Comparison of ENCODE assay signal across 17 cellular contexts in the genomic region with DNA sequence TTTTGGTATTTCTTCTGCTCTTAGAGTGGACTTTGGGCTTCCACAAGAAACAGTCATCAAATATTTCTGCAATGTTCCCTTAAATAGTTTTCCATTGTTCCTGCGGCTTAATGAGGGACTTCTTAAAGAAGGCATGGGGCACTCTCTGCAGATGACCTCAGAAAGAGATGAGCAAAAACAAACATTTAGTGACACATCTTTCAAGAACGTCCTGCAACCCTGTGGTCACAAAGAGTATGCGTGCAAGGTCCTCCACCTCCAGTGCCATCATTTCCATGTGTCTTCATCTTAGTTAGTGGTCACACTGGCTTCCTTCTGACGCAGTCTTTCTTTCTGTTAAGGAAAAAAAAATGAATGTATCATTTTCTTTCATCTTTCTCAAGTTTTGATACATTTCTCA. TPM values are rescaled to one million over a fixed set of nuclear protein-coding genes. Genes with fewer than 3 reads are reported as not detected.
DNase-seq lines count a peak whose midpoint lies in the region; ATAC-seq, FAIRE-seq and TF ChIP-seq lines count a peak whose summit lies in the region.
"Had no signal": no experiment of that assay in that cellular context is flagged by ENCODE, and none has a peak within 500 bp of the region (broad histone marks: within the 10 kb centered on the region; RNA-seq: fewer than 3 reads in every experiment).

No MANE protein-coding gene starts in this region.

- no peak overlapping the region for H3K4me3 ChIP-seq in IMR-90 (ENCODE audit: insufficient read depth, low read depth, low read length)
- no peak overlapping the region for H3K4me3 ChIP-seq in astrocyte of the spinal cord (ENCODE audit: low read depth, low read length)

- H2BK5ac ChIP-seq in IMR-90 (ENCODE audit: low read depth, low read length, poor library complexity, severe bottlenecking): peak overlapping the region; percentile 99

- peak overlapping the region; percentile 95 to 99 for H4K8ac ChIP-seq in IMR-90 (ENCODE audit: low read depth in 2 of 2, low read length in 2 of 2)

- H3K23ac ChIP-seq in IMR-90 (ENCODE audit: low read depth, low read length): peak overlapping the region; percentile 97

- no peak for TF ChIP-seq POLR2A in IMR-90 (IDR thresholded peaks at IDR 0.05; ENCODE audit: low read depth, low read length)
- no peak for TF ChIP-seq POLR2A in GM12892 (IDR thresholded peaks at IDR 0.05; ENCODE audit: low read depth, low read length)

- BruUV-seq in IMR-90 (replicated peaks; lab: Mats Ljungman, UMichigan): no TSS peak

- H3K18ac ChIP-seq in IMR-90 (ENCODE audit: low read depth, low read length): peak overlapping the region; percentile 98

- no peak for FAIRE-seq in GM12892 (lab: Jason Lieb, UNC)

- no peak; the same call in 1 of the 2 replicates for TF ChIP-seq RAD21 in IMR-90 (IDR thresholded peaks at IDR 0.05; ENCODE audit: low read length)

- H3K9me1 ChIP-seq in IMR-90 (ENCODE audit: insufficient read depth, low read length): peaks cover 23% of the 10 kb centered on the region

- no peaks in the 10 kb centered on the region for H3K27me3 ChIP-seq in IMR-90 (ENCODE audit: control insufficient read depth, insufficient read depth, low read length)

- CTCF ChIA-PET in IMR-90 (lab: Yijun Ruan, JAX): interaction anchor here (0.7 kb wide), 1 partner anchor 12 kb away, joined by 3 read pairs; no protein-coding TSS in a partner anchor

- peak overlapping the region; percentile 100 for H2BK15ac ChIP-seq in IMR-90 (ENCODE audit: low read depth, low read length)

- no peak overlapping the region for H2AFZ ChIP-seq in IMR-90 (replicated peaks; ENCODE audit: low read length, poor library complexity)

- in situ Hi-C loops in IMR-90 (cut with MboI; ENCODE audit: low sequenced_read_pairs) (loop anchor here (5.0 kb wide), 1 partner anchor 52 kb away; no protein-coding TSS in a partner anchor), astrocyte of the spinal cord (cut with HindIII; ENCODE audit: low sequenced_read_pairs) (no loop called here)

- peaks cover 17% of the 10 kb centered on the region for H3K4me1 ChIP-seq in IMR-90 (ENCODE audit: control insufficient read depth, insufficient read depth, low read length)

- intact Hi-C loops in IMR-90 (cut with micrococcal nuclease): no loop called here

- H3K56ac ChIP-seq in IMR-90 (ENCODE audit: extremely low read depth, insufficient read depth, low read length): peak overlapping the region; percentile 97

- 0 out of 2 replicates have a peak overlapping the region, but pooled peaks have one; percentile 100 for H2AK5ac ChIP-seq in IMR-90 (ENCODE audit: low read depth, low read length)

- peak overlapping the region; percentile 100 for H2BK120ac ChIP-seq in IMR-90 (ENCODE audit: low read depth, low read length)

- no peak overlapping the region for H2AK9ac ChIP-seq in IMR-90 (replicated peaks; ENCODE audit: low read depth, low read length, poor library complexity)

- no peak overlapping the region; the same call in 1 of the 2 replicates for H4K5ac ChIP-seq in IMR-90 (ENCODE audit: low read depth, low read length)

- H3K14ac ChIP-seq in IMR-90 (replicated peaks; ENCODE audit: low read depth, low read length): peak overlapping the region; percentile 100

- H3K4me2 ChIP-seq in IMR-90 (ENCODE audit: low read depth, low read length): no peak overlapping the region

- peaks cover 10% of the 10 kb centered on the region for H3K36me3 ChIP-seq in IMR-90 (ENCODE audit: control insufficient read depth, insufficient read depth, low read length)

- H4K20me1 ChIP-seq in IMR-90 (ENCODE audit: insufficient read depth, low read length): no peaks in the 10 kb centered on the region

- TF ChIP-seq CTCF in IMR-90 (conservative IDR thresholded peaks at IDR 0.05; ENCODE audit: low read depth, low read length) (no peak), astrocyte of the spinal cord (IDR thresholded peaks at IDR 0.05; ENCODE audit: low read depth, low read length) (no peak)

- dilution Hi-C loops in IMR-90 (cut with HindIII; ENCODE audit: low sequenced_read_pairs, unreplicated experiment): no loop called here

- peak overlapping the region; percentile 100 for H2BK20ac ChIP-seq in IMR-90 (ENCODE audit: low read depth, low read length)

- peaks cover 33 to 59% of the 10 kb centered on the region in 2 experiments for H3K79me1 ChIP-seq in IMR-90 (ENCODE audit: low read depth in 1 of 2, low read length in 2 of 2)

- peak overlapping the region; percentile 100 for H4K91ac ChIP-seq in IMR-90 (ENCODE audit: insufficient read depth, low read depth, low read length)

- POLR2A ChIA-PET in IMR-90 (lab: Charles Lee; ENCODE audit: unreplicated experiment): no interaction called here

- peak; percentile 87 for DNase-seq in AG20443 (ENCODE audit: low spot score)
- DNase-seq in IMR-90: peak; percentile 98
- peak; percentile 89 for DNase-seq in astrocyte of the spinal cord (ENCODE audit: low read depth, low spot score)
- peak; percentile 91 for DNase-seq in myocyte (ENCODE audit: low read depth)
- no peak for DNase-seq in D341Med (ENCODE audit: low spot score)
- no peak for DNase-seq in NOMO-1 treated with dmso at 0.1 percent for 144 hours (lab: John Stamatoyannopoulos, UW; ENCODE audit: unreplicated experiment)
- DNase-seq in GM12892 (ENCODE audit: insufficient read length): no peak
- DNase-seq: activated CD8-positive, alpha-beta memory T cell treated with anti-CD3 and anti-CD28 coated beads, Interleukin-2, amount 50 U/mL, for 48 hours; CD8-positive, alpha-beta memory T cell; effector memory CD8-positive, alpha-beta T cell; hypothalamus; NCI-H1105 treated with DMSO at 0.1 percent for 48 hours; NCI-H446 treated with DMSO at 0.1 percent for 48 hours; stimulated activated CD4-positive, alpha-beta T cell treated with anti-CD3 and anti-CD28 coated beads, Interleukin-2, amount 100 ng/mL, for 24 hours; stimulated activated naive B cell treated with anti-CD40 and anti-IgM and Interleukin-4, amounts not matched to agents 10 μg/mL and 1 μg/mL and 100 μg/mL, for 72 hours had no signal

- peak overlapping the region; percentile 100; the same call in 1 of the 2 replicates for H3K4ac ChIP-seq in IMR-90 (ENCODE audit: low read depth, low read length)

- WGBS in IMR-90 (ENCODE audit: extremely low coverage in 2 of 2, insufficient read length in 1 of 2), 2 experiments: no CpG with 5 or more reads among the region's 4 CpGs

- H3K9ac ChIP-seq in IMR-90 (ENCODE audit: low read depth, low read length): no peak overlapping the region; the same call in 1 of the 2 replicates

- H3K9me3 ChIP-seq in IMR-90 (ENCODE audit: control insufficient read depth, insufficient read depth, low read length): peaks cover 2% of the 10 kb centered on the region; the same call in 1 of the 2 replicates

- ATAC-seq in IMR-90 (ENCODE audit: low read depth) (peak; percentile 87), HG03439 (IDR thresholded peaks at IDR 0.05; ENCODE audit: unreplicated experiment) (no peak)
- ATAC-seq: effector memory CD8-positive, alpha-beta T cell; stimulated activated naive B cell treated with anti-CD40 and anti-IgM and Interleukin-4, amounts not matched to agents 10 μg/mL and 1 μg/mL and 100 μg/mL, for 72 hours had no signal

- H3K27ac ChIP-seq in IMR-90 (ENCODE audit: insufficient read depth, low read length): peak overlapping the region; percentile 84
- H3K27ac ChIP-seq: VCaP had no signal

TF ChIP-seq in IMR-90, 13 proteins besides CTCF, POLR2A, EP300 and RAD21:
- TF ChIP-seq BHLHE40 (IDR thresholded peaks at IDR 0.05; ENCODE audit: low read depth, low read length): peak; percentile 86
- no peak for TF ChIP-seq RFX5 (IDR thresholded peaks at IDR 0.05; ENCODE audit: low read depth, low read length)
- TF ChIP-seq, protein P1, sequence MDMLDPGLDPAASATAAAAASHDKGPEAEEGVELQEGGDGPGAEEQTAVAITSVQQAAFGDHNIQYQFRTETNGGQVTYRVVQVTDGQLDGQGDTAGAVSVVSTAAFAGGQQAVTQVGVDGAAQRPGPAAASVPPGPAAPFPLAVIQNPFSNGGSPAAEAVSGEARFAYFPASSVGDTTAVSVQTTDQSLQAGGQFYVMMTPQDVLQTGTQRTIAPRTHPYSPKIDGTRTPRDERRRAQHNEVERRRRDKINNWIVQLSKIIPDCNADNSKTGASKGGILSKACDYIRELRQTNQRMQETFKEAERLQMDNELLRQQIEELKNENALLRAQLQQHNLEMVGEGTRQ (IDR thresholded peaks at IDR 0.05; ENCODE audit: low read depth, low read length): no peak; the same call in 1 of the 2 replicates
- TF ChIP-seq FOS (IDR thresholded peaks at IDR 0.05; ENCODE audit: low read depth, low read length): peak; percentile 79
- no peak for TF ChIP-seq MAFK (IDR thresholded peaks at IDR 0.05; ENCODE audit: low read depth, low read length)
- TF ChIP-seq CHD1 (IDR thresholded peaks at IDR 0.05; ENCODE audit: low read depth, low read length): no peak; the same call in 1 of the 2 replicates
- no peak for TF ChIP-seq NFE2L2 (IDR thresholded peaks at IDR 0.05; ENCODE audit: low read depth, low read length)
- no peak for TF ChIP-seq MXI1 (IDR thresholded peaks at IDR 0.05; ENCODE audit: borderline replicate concordance, low read depth, low read length)
- TF ChIP-seq, protein P2, sequence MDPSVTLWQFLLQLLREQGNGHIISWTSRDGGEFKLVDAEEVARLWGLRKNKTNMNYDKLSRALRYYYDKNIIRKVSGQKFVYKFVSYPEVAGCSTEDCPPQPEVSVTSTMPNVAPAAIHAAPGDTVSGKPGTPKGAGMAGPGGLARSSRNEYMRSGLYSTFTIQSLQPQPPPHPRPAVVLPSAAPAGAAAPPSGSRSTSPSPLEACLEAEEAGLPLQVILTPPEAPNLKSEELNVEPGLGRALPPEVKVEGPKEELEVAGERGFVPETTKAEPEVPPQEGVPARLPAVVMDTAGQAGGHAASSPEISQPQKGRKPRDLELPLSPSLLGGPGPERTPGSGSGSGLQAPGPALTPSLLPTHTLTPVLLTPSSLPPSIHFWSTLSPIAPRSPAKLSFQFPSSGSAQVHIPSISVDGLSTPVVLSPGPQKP (IDR thresholded peaks at IDR 0.05; ENCODE audit: borderline replicate concordance, low read depth, low read length): no peak
- TF ChIP-seq CEBPB (IDR thresholded peaks at IDR 0.05; ENCODE audit: low read depth, low read length): peak; percentile 82
- no peak for TF ChIP-seq MAZ (IDR thresholded peaks at IDR 0.05; ENCODE audit: borderline replicate concordance, low read depth, low read length)
- TF ChIP-seq RCOR1 (IDR thresholded peaks at IDR 0.05; ENCODE audit: insufficient replicate concordance, low read length): peak; percentile 40
- no peak for TF ChIP-seq SMC3 (IDR thresholded peaks at IDR 0.05; ENCODE audit: low read depth, low read length)

RNA-seq across cellular contexts. Expression of a gene that starts 56.2 kb away (rescaled TPM):
- total RNA-seq in IMR-90 (2012; rRNA removed): 848 and 1,032 TPM in 2 replicates
- 852 and 1,130 TPM in 2 replicates for polyA plus RNA-seq in IMR-90 (2012; rRNA removed)
- polyA plus RNA-seq in IMR-90 (2012; cell fraction: cytosol; rRNA removed): 185 and 289 TPM in 2 replicates
- 59.3 and 362 TPM in 2 replicates for polyA plus RNA-seq in IMR-90 (2012; cell fraction: nucleus; rRNA removed; ENCODE audit: low replicate concordance)
- 63.1 and 82.8 TPM in 2 replicates for total RNA-seq in myocyte
- 349 TPM for polyA plus RNA-seq in myocyte (2012)
- not detected for polyA plus RNA-seq in GM12892 (2012; ENCODE audit: missing spikeins)
- total RNA-seq: CD8-positive, alpha-beta memory T cell had no signal
- polyA plus RNA-seq: CD8-positive, alpha-beta memory T cell had no signal

Comparison
In these comparisons a context has a peak if more than half of its experiments do, and no peak if none do; other contexts are left out.
1. DNase-seq: peak in AG20443 (single experiment), IMR-90 (single experiment), astrocyte of the spinal cord (single experiment) and myocyte (single experiment); none in D341Med (single experiment), NOMO-1 treated with dmso at 0.1 percent for 144 hours (single experiment) and GM12892 (single experiment).
2. RNA of a gene that starts 56.2 kb away (total RNA-seq): 848 to 1,032 TPM in IMR-90; 63.1 to 82.8 TPM in myocyte; every median in the first group is over 10 times any median in the second.